ENCODE assay signal across 3 cellular contexts in the genomic region with DNA sequence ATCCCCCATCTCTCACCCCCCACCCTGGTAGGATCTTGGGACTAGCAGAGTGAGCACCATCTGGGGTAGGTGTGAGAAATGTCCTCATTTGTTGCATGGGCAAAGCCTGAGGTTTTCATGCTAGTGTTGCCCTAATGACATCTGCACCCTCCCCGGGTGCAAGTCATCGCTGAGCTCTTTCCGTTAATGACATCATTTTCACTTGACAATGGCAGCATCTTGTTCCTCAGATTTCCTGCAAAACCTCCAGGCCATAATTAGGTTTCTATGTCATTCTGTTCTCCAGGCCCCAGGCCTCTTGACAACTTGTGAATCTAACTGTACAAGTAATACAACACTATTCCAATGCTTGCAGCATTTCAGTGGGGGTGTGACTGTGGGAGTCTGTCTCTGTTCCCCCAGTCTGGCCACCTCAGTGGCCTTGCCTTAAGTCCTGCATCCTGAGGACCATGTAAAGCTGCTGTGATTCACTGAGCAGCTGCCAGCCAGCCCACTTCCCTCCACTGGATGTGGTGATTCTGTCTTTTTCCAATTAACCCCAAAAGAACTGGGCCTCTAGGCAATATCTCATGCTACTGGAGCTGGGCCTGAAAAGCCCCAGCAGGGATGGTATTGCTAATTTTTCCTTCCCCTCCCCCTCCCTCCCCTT.
TF ChIP-seq lines count a peak whose summit lies in the region.

No MANE protein-coding gene starts in this region.

TF ChIP-seq in SK-N-SH, 30 proteins besides CTCF, POLR2A, EP300 and RAD21:
- no peak for TF ChIP-seq SMC3 (IDR thresholded peaks at IDR 0.05; ENCODE audit: low read depth, low read length)
- TF ChIP-seq NRF1 (IDR thresholded peaks at IDR 0.05; ENCODE audit: low read depth, low read length), result no peak
- no peak for TF ChIP-seq JUND (IDR thresholded peaks at IDR 0.05)
- TF ChIP-seq TCF12 (IDR thresholded peaks at IDR 0.05), result no peak
- no peak for TF ChIP-seq NFIC (IDR thresholded peaks at IDR 0.05; ENCODE audit: borderline replicate concordance)
- no peak for TF ChIP-seq MXI1 (IDR thresholded peaks at IDR 0.05; ENCODE audit: low read depth, low read length)
- no peak for TF ChIP-seq GABPA (IDR thresholded peaks at IDR 0.05; ENCODE audit: low read depth)
- no peak for TF ChIP-seq MAX (IDR thresholded peaks at IDR 0.05; ENCODE audit: low read depth)
- no peak for TF ChIP-seq TAF1 (IDR thresholded peaks at IDR 0.05; ENCODE audit: borderline replicate concordance, low read depth, low read length)
- TF ChIP-seq GATA2 (CRISPR knock-in tag; IDR thresholded peaks at IDR 0.05), result no peak
- no peak for TF ChIP-seq EZH2phosphoT487 (IDR thresholded peaks at IDR 0.05; ENCODE audit: borderline replicate concordance, low read depth)
- no peak for TF ChIP-seq POLR2AphosphoS5 (IDR thresholded peaks at IDR 0.05; ENCODE audit: low read depth, low read length)
- no peak for TF ChIP-seq FOSL2 (IDR thresholded peaks at IDR 0.05; ENCODE audit: borderline replicate concordance, low read depth)
- TF ChIP-seq RCOR1 (IDR thresholded peaks at IDR 0.05; ENCODE audit: low read length), result no peak
- TF ChIP-seq ELF1 (IDR thresholded peaks at IDR 0.05), result no peak
- TF ChIP-seq ZBTB33 (IDR thresholded peaks at IDR 0.05; ENCODE audit: borderline replicate concordance, low read depth), result no peak
- TF ChIP-seq TEAD4 (IDR thresholded peaks at IDR 0.05; ENCODE audit: borderline replicate concordance, insufficient read depth), result no peak
- TF ChIP-seq USF1 (IDR thresholded peaks at IDR 0.05; ENCODE audit: borderline replicate concordance, low read depth), result no peak
- TF ChIP-seq, protein P1, sequence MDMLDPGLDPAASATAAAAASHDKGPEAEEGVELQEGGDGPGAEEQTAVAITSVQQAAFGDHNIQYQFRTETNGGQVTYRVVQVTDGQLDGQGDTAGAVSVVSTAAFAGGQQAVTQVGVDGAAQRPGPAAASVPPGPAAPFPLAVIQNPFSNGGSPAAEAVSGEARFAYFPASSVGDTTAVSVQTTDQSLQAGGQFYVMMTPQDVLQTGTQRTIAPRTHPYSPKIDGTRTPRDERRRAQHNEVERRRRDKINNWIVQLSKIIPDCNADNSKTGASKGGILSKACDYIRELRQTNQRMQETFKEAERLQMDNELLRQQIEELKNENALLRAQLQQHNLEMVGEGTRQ (IDR thresholded peaks at IDR 0.05; ENCODE audit: borderline replicate concordance, low read depth, low read length), result no peak
TF ChIP-seq in SK-N-SH: peak in this region for 0.

TF ChIP-seq in SK-N-SH treated with all-trans-retinoic acid at 6 μM for 48 hours, 23 proteins besides CTCF, POLR2A, EP300 and RAD21:
- TF ChIP-seq ZNF565 (CRISPR knock-in tag; conservative IDR thresholded peaks at IDR 0.05; ENCODE audit: low read depth) (no peak), SNAI2 (CRISPR knock-in tag; IDR thresholded peaks at IDR 0.05) (no peak), ZNF70 (CRISPR knock-in tag; IDR thresholded peaks at IDR 0.05) (no peak), RARB (CRISPR knock-in tag; IDR thresholded peaks at IDR 0.05) (no peak), OSR1 (CRISPR knock-in tag; IDR thresholded peaks at IDR 0.05) (no peak), ZFP3 (CRISPR knock-in tag; IDR thresholded peaks at IDR 0.05) (no peak), TOX (CRISPR knock-in tag; IDR thresholded peaks at IDR 0.05; ENCODE audit: borderline replicate concordance) (no peak), ISL1 (CRISPR knock-in tag; IDR thresholded peaks at IDR 0.05) (no peak), CSRNP3 (CRISPR knock-in tag; IDR thresholded peaks at IDR 0.05) (no peak)
- TF ChIP-seq, protein P2, sequence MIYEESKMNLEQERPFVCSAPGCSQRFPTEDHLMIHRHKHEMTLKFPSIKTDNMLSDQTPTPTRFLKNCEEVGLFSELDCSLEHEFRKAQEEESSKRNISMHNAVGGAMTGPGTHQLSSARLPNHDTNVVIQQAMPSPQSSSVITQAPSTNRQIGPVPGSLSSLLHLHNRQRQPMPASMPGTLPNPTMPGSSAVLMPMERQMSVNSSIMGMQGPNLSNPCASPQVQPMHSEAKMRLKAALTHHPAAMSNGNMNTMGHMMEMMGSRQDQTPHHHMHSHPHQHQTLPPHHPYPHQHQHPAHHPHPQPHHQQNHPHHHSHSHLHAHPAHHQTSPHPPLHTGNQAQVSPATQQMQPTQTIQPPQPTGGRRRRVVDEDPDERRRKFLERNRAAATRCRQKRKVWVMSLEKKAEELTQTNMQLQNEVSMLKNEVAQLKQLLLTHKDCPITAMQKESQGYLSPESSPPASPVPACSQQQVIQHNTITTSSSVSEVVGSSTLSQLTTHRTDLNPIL (CRISPR knock-in tag; IDR thresholded peaks at IDR 0.05; ENCODE audit: low read depth), result no peak
TF ChIP-seq in SK-N-SH treated with all-trans-retinoic acid at 6 μM for 48 hours: peak in this region for 0.

TF ChIP-seq in K562, 482 proteins besides CTCF, POLR2A, EP300 and RAD21:
- TF ChIP-seq ZBTB34 (CRISPR knock-in tag; IDR thresholded peaks at IDR 0.05) (no peak), CREBBP (IDR thresholded peaks at IDR 0.05; ENCODE audit: low read depth, low read length) (no peak), LEF1 (IDR thresholded peaks at IDR 0.05) (no peak), NCOA2 (IDR thresholded peaks at IDR 0.05; ENCODE audit: partially characterized antibody in 2 of 2) (no peak), L3MBTL2 (IDR thresholded peaks at IDR 0.05) (no peak), ATF3 (IDR thresholded peaks at IDR 0.05) (peak; percentile 67), ATF3 (CRISPR knock-in tag; conservative IDR thresholded peaks at IDR 0.05) (no peak), BCL6 (CRISPR knock-in tag; IDR thresholded peaks at IDR 0.05) (no peak), ZBTB49 (CRISPR knock-in tag; IDR thresholded peaks at IDR 0.05; ENCODE audit: borderline replicate concordance) (no peak), ZNF224 (CRISPR knock-in tag; IDR thresholded peaks at IDR 0.05) (no peak), SRSF1 (IDR thresholded peaks at IDR 0.05; ENCODE audit: low read depth, low read length) (no peak), ATF7 (IDR thresholded peaks at IDR 0.05) (peak; percentile 62), POLR2G (IDR thresholded peaks at IDR 0.05; ENCODE audit: low read depth, low read length) (no peak), CBFB (CRISPR knock-in tag; IDR thresholded peaks at IDR 0.05) (no peak), ARHGAP35 (IDR thresholded peaks at IDR 0.05; ENCODE audit: partially characterized antibody) (no peak)
- TF ChIP-seq, protein P3, sequence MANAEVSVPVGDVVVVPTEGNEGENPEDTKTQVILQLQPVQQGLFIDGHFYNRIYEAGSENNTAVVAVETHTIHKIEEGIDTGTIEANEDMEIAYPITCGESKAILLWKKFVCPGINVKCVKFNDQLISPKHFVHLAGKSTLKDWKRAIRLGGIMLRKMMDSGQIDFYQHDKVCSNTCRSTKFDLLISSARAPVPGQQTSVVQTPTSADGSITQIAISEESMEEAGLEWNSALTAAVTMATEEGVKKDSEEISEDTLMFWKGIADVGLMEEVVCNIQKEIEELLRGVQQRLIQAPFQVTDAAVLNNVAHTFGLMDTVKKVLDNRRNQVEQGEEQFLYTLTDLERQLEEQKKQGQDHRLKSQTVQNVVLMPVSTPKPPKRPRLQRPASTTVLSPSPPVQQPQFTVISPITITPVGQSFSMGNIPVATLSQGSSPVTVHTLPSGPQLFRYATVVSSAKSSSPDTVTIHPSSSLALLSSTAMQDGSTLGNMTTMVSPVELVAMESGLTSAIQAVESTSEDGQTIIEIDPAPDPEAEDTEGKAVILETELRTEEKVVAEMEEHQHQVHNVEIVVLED (CRISPR knock-in tag; IDR thresholded peaks at IDR 0.05), result no peak
- TF ChIP-seq, protein P4, sequence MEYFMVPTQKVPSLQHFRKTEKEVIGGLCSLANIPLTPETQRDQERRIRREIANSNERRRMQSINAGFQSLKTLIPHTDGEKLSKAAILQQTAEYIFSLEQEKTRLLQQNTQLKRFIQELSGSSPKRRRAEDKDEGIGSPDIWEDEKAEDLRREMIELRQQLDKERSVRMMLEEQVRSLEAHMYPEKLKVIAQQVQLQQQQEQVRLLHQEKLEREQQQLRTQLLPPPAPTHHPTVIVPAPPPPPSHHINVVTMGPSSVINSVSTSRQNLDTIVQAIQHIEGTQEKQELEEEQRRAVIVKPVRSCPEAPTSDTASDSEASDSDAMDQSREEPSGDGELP (CRISPR knock-in tag; IDR thresholded peaks at IDR 0.05; ENCODE audit: borderline replicate concordance), result no peak
- TF ChIP-seq, protein P5, sequence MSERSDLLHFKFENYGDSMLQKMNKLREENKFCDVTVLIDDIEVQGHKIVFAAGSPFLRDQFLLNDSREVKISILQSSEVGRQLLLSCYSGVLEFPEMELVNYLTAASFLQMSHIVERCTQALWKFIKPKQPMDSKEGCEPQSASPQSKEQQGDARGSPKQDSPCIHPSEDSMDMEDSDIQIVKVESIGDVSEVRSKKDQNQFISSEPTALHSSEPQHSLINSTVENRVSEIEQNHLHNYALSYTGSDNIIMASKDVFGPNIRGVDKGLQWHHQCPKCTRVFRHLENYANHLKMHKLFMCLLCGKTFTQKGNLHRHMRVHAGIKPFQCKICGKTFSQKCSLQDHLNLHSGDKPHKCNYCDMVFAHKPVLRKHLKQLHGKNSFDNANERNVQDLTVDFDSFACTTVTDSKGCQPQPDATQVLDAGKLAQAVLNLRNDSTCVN (CRISPR knock-in tag; IDR thresholded peaks at IDR 0.05), result no peak
- TF ChIP-seq, protein P6, sequence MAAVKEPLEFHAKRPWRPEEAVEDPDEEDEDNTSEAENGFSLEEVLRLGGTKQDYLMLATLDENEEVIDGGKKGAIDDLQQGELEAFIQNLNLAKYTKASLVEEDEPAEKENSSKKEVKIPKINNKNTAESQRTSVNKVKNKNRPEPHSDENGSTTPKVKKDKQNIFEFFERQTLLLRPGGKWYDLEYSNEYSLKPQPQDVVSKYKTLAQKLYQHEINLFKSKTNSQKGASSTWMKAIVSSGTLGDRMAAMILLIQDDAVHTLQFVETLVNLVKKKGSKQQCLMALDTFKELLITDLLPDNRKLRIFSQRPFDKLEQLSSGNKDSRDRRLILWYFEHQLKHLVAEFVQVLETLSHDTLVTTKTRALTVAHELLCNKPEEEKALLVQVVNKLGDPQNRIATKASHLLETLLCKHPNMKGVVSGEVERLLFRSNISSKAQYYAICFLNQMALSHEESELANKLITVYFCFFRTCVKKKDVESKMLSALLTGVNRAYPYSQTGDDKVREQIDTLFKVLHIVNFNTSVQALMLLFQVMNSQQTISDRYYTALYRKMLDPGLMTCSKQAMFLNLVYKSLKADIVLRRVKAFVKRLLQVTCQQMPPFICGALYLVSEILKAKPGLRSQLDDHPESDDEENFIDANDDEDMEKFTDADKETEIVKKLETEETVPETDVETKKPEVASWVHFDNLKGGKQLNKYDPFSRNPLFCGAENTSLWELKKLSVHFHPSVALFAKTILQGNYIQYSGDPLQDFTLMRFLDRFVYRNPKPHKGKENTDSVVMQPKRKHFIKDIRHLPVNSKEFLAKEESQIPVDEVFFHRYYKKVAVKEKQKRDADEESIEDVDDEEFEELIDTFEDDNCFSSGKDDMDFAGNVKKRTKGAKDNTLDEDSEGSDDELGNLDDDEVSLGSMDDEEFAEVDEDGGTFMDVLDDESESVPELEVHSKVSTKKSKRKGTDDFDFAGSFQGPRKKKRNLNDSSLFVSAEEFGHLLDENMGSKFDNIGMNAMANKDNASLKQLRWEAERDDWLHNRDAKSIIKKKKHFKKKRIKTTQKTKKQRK (IDR thresholded peaks at IDR 0.05; ENCODE audit: borderline replicate concordance, low read depth, low read length), result no peak
